In genomic region chr11:6705905-6706535, GRCh38 we compare ENCODE assay signal across 8 cellular contexts. TPM values are rescaled to one million over a fixed set of nuclear protein-coding genes. Genes with fewer than 3 reads are reported as not detected.
DNase-seq lines count a peak whose midpoint lies in the region; ATAC-seq and TF ChIP-seq lines count a peak whose summit lies in the region.

No MANE protein-coding gene starts in this region.

- H3K27ac Mint-ChIP-seq in activated naive CD8-positive, alpha-beta T cell treated with anti-CD3 and anti-CD28 coated beads for 36 hours = peak overlapping the region; percentile 32

- H3K4me3 ChIP-seq in OCI-LY7 (ENCODE audit: low read depth, low read length, poor library complexity, severe bottlenecking) (no peak overlapping the region), heart right ventricle (no peak overlapping the region), retinal pigment epithelial cell (ENCODE audit: low read length) (no peak overlapping the region)

- H3K4me1 ChIP-seq in OCI-LY7 (ENCODE audit: insufficient read depth, low read length, poor library complexity, severe bottlenecking) = no peaks in the 10 kb centered on the region
- H3K4me1 ChIP-seq in heart right ventricle = peaks cover 0 to 36% (median 23%) of the 10 kb centered on the region in 9 donors

- no peaks in the 10 kb centered on the region for H3K9me2 ChIP-seq in OCI-LY7 (ENCODE audit: insufficient read depth, low read length)

- WGBS in heart right ventricle, 2 donors = 32 to 33% methylated on average over 7 of the region's 7 CpGs

- no peak overlapping the region for H3K4me2 ChIP-seq in OCI-LY7 (ENCODE audit: low read length)

- H3K36me3 Mint-ChIP-seq in activated naive CD8-positive, alpha-beta T cell treated with anti-CD3 and anti-CD28 coated beads for 36 hours = no peaks in the 10 kb centered on the region

- no peaks in the 10 kb centered on the region for H3K79me2 ChIP-seq in OCI-LY7 (ENCODE audit: insufficient read depth, low read depth, low read length)

- BruUV-seq in OCI-LY7 (replicated peaks; lab: Mats Ljungman, UMichigan) = no TSS peak

- CTCF ChIA-PET in OCI-LY7 (lab: Charles Lee; ENCODE audit: unreplicated experiment) = interaction anchor here (0.6 to 1.0 kb wide), 6 partner anchors 23 to 411 kb away, joined by 3 to 5 read pairs (median 3); partner anchors contain the start of genes MRPL17 and TPP1

- H3K9me3 Mint-ChIP-seq in activated naive CD8-positive, alpha-beta T cell treated with anti-CD3 and anti-CD28 coated beads for 36 hours = no peaks in the 10 kb centered on the region

- H3K4me3 Mint-ChIP-seq in activated naive CD8-positive, alpha-beta T cell treated with anti-CD3 and anti-CD28 coated beads for 36 hours = no peak overlapping the region

- intact Hi-C loops in OCI-LY7 (cut with micrococcal nuclease; ENCODE audit: unreplicated experiment) (loop anchor here (1.0 to 2.0 kb wide), 2 partner anchors 175 to 327 kb away; no protein-coding TSS in a partner anchor), heart right ventricle (cut with DNase I) (loop anchor here in 9 of 10 donors (1.0 to 10.0 kb wide), 8 partner anchors 49 to 321 kb away; no protein-coding TSS in a partner anchor)

- TF ChIP-seq CTCF in OCI-LY7 (conservative IDR thresholded peaks at IDR 0.05; ENCODE audit: low read length) = peak; percentile 98
- peak; percentile 87 to 98 (median 94) for TF ChIP-seq CTCF in heart right ventricle (IDR thresholded peaks at IDR 0.05)
- peak; percentile 96 for TF ChIP-seq CTCF in retinal pigment epithelial cell (conservative IDR thresholded peaks at IDR 0.05; ENCODE audit: low read depth, low read length)

- no peaks in the 10 kb centered on the region for H3K9me3 ChIP-seq in OCI-LY7 (ENCODE audit: low read length)
- H3K9me3 ChIP-seq in heart right ventricle = no peaks in the 10 kb centered on the region

- H3K27ac ChIP-seq in OCI-LY7 (ENCODE audit: low read depth, low read length, poor library complexity, severe bottlenecking) = no peak overlapping the region
- peak overlapping the region in 8 of 10 donors; percentile 3 to 66 (median 36) for H3K27ac ChIP-seq in heart right ventricle

- H3K36me3 ChIP-seq in OCI-LY7 (ENCODE audit: insufficient read depth, low read length) = no peaks in the 10 kb centered on the region
- H3K36me3 ChIP-seq in heart right ventricle = no peaks in the 10 kb centered on the region

- no peaks in the 10 kb centered on the region for H3K27me3 ChIP-seq in heart right ventricle

- DNase-seq in NCI-H2196 (lab: John Stamatoyannopoulos, UW; ENCODE audit: unreplicated experiment) (peak; percentile 62), NCI-H2196 treated with DMSO at 0.1 percent for 48 hours (lab: John Stamatoyannopoulos, UW; ENCODE audit: unreplicated experiment) (no peak), OCI-LY7 (ENCODE audit: low spot score) (peak; percentile 58), heart right ventricle (peak in 1 of 2 donors; percentile 56), retinal pigment epithelial cell (ENCODE audit: low read depth) (no peak), GF-D8 (lab: John Stamatoyannopoulos, UW) (no peak)
- DNase-seq in activated naive CD8-positive, alpha-beta T cell treated with anti-CD3 and anti-CD28 coated beads for 36 hours = peak; percentile 14

- H2AFZ ChIP-seq in OCI-LY7 (ENCODE audit: low read length) = no peak overlapping the region

- H3K4me1 Mint-ChIP-seq in activated naive CD8-positive, alpha-beta T cell treated with anti-CD3 and anti-CD28 coated beads for 36 hours = peaks cover 11% of the 10 kb centered on the region

- no peaks in the 10 kb centered on the region for H4K20me1 ChIP-seq in OCI-LY7 (ENCODE audit: insufficient read depth, low read length)

- ATAC-seq in HG02759 (IDR thresholded peaks at IDR 0.05; ENCODE audit: unreplicated experiment) (peak; percentile 52), heart right ventricle (peak in 7 of 8 donors; percentile 30 to 73 (median 56))

- no peaks in the 10 kb centered on the region for H3K27me3 Mint-ChIP-seq in activated naive CD8-positive, alpha-beta T cell treated with anti-CD3 and anti-CD28 coated beads for 36 hours

- POLR2A ChIA-PET in OCI-LY7 (lab: Charles Lee) = interaction anchor here (0.7 to 1.2 kb wide), 3 partner anchors 15 to 809 kb away, joined by 3 read pairs; no protein-coding TSS in a partner anchor

RNA-seq across cellular contexts. Expression of gene MRPL17, which starts 22.9 kb away (rescaled TPM):
- 46.8 and 59.7 TPM in 2 replicates for total RNA-seq in OCI-LY7 (2014; rRNA removed; shearing (Covaris generic))
- 43.0 and 44.0 TPM in 2 replicates for total RNA-seq in OCI-LY7 (2022)
- 100 to 1,000 TPM; 141 to 143 TPM for total RNA-seq in activated naive CD8-positive, alpha-beta T cell treated with anti-CD3 and anti-CD28 coated beads for 36 hours
- total RNA-seq in heart right ventricle = 10 to 100 TPM; 36.7 to 61.4 (median 45.5) TPM
- 10 to 100 TPM; 55.2 to 69.1 TPM for polyA plus RNA-seq in heart right ventricle

RNA-seq across cellular contexts. Expression of gene DCHS1, which starts 50.4 kb away (rescaled TPM):
- total RNA-seq in OCI-LY7 (2014; rRNA removed; shearing (Covaris generic)) = 0.67 and 1.1 TPM in 2 replicates
- total RNA-seq in OCI-LY7 (2022) (0.53 and 0.67 TPM in 2 replicates), heart right ventricle (10 to 100 TPM in 3 of 10 donors, 1 to 10 TPM in 7; 7.1 to 12.4 (median 8.7) TPM)
- total RNA-seq in activated naive CD8-positive, alpha-beta T cell treated with anti-CD3 and anti-CD28 coated beads for 36 hours = 1 to 10 TPM; 1.3 to 1.4 TPM
- polyA plus RNA-seq in heart right ventricle = 1 to 10 TPM; 4.1 to 6.7 TPM

Comparison
In these comparisons a context has a peak if more than half of its experiments do, and no peak if none do; other contexts are left out.
1. DNase-seq: peak in NCI-H2196 (single experiment), OCI-LY7 (single experiment) and activated naive CD8-positive, alpha-beta T cell treated with anti-CD3 and anti-CD28 coated beads for 36 hours (single experiment); none in NCI-H2196 treated with DMSO at 0.1 percent for 48 hours (single experiment), retinal pigment epithelial cell (single experiment) and GF-D8 (single experiment).
2. Peak in every context shown above with its lines, with median percentiles within 50 percentile points of each other: CTCF ChIP-seq.